In the genomic region with DNA sequence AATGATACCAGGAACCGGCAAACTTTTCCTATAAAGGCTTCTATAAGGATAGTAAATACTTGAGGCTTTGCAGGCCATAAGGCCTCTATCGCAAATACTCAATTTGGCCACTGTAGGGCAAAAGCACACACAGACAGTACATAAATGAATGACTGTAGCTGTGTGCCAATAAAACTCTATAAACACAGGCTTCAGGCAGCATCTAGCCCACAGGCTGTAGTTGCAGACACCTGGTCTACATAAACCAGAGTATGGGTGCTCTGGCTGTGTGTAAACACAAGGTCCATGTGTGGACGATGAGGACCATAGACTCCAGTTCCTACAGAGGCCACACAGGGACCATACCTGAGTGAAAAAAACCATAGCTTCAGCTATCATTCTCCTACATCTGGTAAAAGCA, we compare ENCODE assay signal across 1 cellular context.
TF ChIP-seq lines count a peak whose summit lies in the region.

No MANE protein-coding gene starts in this region.

TF ChIP-seq in HepG2, 621 proteins besides CTCF, POLR2A, EP300 and RAD21:
- TF ChIP-seq, protein P1, sequence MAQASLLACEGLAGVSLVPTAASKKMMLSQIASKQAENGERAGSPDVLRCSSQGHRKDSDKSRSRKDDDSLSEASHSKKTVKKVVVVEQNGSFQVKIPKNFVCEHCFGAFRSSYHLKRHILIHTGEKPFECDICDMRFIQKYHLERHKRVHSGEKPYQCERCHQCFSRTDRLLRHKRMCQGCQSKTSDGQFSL (CRISPR knock-in tag; IDR thresholded peaks at IDR 0.05) = peak; percentile 35; the same call in 1 of the 2 replicates
- TF ChIP-seq FOXA1 (IDR thresholded peaks at IDR 0.05) (no peak), FOXA1 (CRISPR knock-in tag; IDR thresholded peaks at IDR 0.05) (0 out of 2 replicates have a peak, but pooled peaks have one; percentile 36), ZNF788 (CRISPR knock-in tag; IDR thresholded peaks at IDR 0.05; ENCODE audit: borderline replicate concordance) (no peak), SALL1 (CRISPR knock-in tag; IDR thresholded peaks at IDR 0.05) (0 out of 2 replicates have a peak, but pooled peaks have one; percentile 5), YEATS4 (CRISPR knock-in tag; IDR thresholded peaks at IDR 0.05; ENCODE audit: borderline replicate concordance) (peak; percentile 32; the same call in 1 of the 2 replicates), RBM22 (optimal IDR thresholded peaks at IDR 0.05; ENCODE audit: low read length) (peak; percentile 75), ZNF232 (CRISPR knock-in tag; IDR thresholded peaks at IDR 0.05; ENCODE audit: borderline replicate concordance) (0 out of 2 replicates have a peak, but pooled peaks have one; percentile 11), SRF (IDR thresholded peaks at IDR 0.05; ENCODE audit: low read depth, low read length) (no peak)
